ENCODE assay signal across 17 cellular contexts in the genomic region with DNA sequence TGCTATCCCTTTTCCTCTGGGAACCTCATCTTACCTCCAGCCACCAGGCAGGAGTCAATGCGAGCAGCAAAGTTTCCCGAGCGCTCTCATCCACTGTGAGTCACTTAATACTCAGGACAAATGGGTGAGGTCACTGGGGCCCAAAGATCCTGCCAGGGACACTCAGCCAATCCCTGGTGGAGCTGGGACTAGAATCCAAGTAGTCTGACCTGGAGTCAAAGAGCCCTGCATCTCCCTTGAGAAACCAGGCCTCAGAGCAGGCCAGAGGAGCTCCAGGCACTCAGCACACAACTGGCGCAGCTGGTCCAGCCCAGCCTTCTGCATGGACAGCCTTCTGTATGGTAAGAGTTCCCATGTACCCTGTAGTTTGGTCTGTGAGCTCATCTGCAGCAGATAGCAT.
DNase-seq lines count a peak whose midpoint lies in the region; FAIRE-seq and TF ChIP-seq lines count a peak whose summit lies in the region.
"Had no signal": no experiment of that assay in that cellular context is flagged by ENCODE, and none has a peak within 500 bp of the region (broad histone marks: within the 10 kb centered on the region; RNA-seq: fewer than 3 reads in every experiment).

No MANE protein-coding gene starts in this region.

- no peak overlapping the region for H3K9ac ChIP-seq in endothelial cell of umbilical vein (replicated peaks; ENCODE audit: extremely low read depth, insufficient read depth, low read length)

- H3K4me1 ChIP-seq in endothelial cell of umbilical vein (ENCODE audit: control insufficient read depth, extremely low read depth, insufficient read depth, low read length), result peaks cover 5% of the 10 kb centered on the region
- H3K4me1 ChIP-seq in CD4-positive, alpha-beta memory T cell (ENCODE audit: insufficient read depth, low read length), result no peaks in the 10 kb centered on the region
- H3K4me1 ChIP-seq: right atrium auricular region, tibial nerve had no signal

- intact Hi-C loops in endothelial cell of umbilical vein (cut with micrococcal nuclease), result no loop called here
- intact Hi-C loops in Calu3 (cut with micrococcal nuclease; ENCODE audit: unreplicated experiment), result no loop called here
- intact Hi-C loops in CD4-positive, alpha-beta memory T cell (cut with micrococcal nuclease), result no loop called here

- H3K27me3 Mint-ChIP-seq in Calu3 (ENCODE audit: unreplicated experiment), result peaks cover 9% of the 10 kb centered on the region
- H3K27me3 Mint-ChIP-seq in CD4-positive, alpha-beta memory T cell, result peaks cover 0 to 2% of the 10 kb centered on the region in 2 donors

- H2AFZ ChIP-seq in endothelial cell of umbilical vein (ENCODE audit: low read depth, low read length), result no peak overlapping the region

- peaks cover 3% of the 10 kb centered on the region for H3K36me3 Mint-ChIP-seq in Calu3 (ENCODE audit: insufficient read depth, unreplicated experiment)
- H3K36me3 Mint-ChIP-seq in CD4-positive, alpha-beta memory T cell, result no peaks in the 10 kb centered on the region
- H3K36me3 Mint-ChIP-seq: activated naive CD4-positive, alpha-beta T cell treated with anti-CD3 and anti-CD28 coated beads, Interleukin-2, amount 50 U/mL, for 72 hours had no signal

- no peak overlapping the region for H3K4me3 ChIP-seq in endothelial cell of umbilical vein (replicated peaks in 1 of 3; ENCODE audit: insufficient read depth in 1 of 3, low read depth in 1 of 3, low read length in 3 of 3)
- H3K4me3 ChIP-seq in CD4-positive, alpha-beta memory T cell (ENCODE audit: low read length in 2 of 2), result no peak overlapping the region
- H3K4me3 ChIP-seq: right atrium auricular region, tibial nerve had no signal

- H3K27ac Mint-ChIP-seq in Calu3 (ENCODE audit: unreplicated experiment), result no peak overlapping the region
- no peak overlapping the region for H3K27ac Mint-ChIP-seq in CD4-positive, alpha-beta memory T cell

- no peak for TF ChIP-seq POLR2A in endothelial cell of umbilical vein (IDR thresholded peaks at IDR 0.05; ENCODE audit: low read depth, low read length)

- H3K4me3 Mint-ChIP-seq in Calu3 (ENCODE audit: low read depth, unreplicated experiment), result no peak overlapping the region
- no peak overlapping the region for H3K4me3 Mint-ChIP-seq in CD4-positive, alpha-beta memory T cell
- H3K4me3 Mint-ChIP-seq: central memory CD8-positive, alpha-beta T cell; neural crest cell had no signal

- POLR2A ChIA-PET in endothelial cell of umbilical vein (lab: Charles Lee), result no interaction called here
- POLR2A ChIA-PET in CD4-positive, alpha-beta memory T cell (lab: Charles Lee; ENCODE audit: partially characterized antibody), result no interaction called here

- H3K79me2 ChIP-seq in endothelial cell of umbilical vein (ENCODE audit: control insufficient read depth, insufficient read depth, low read length), result no peaks in the 10 kb centered on the region

- H3K4me2 ChIP-seq in endothelial cell of umbilical vein (ENCODE audit: insufficient read depth, low read length), result no peak overlapping the region

- BruUV-seq in endothelial cell of umbilical vein (replicated peaks; lab: Mats Ljungman, UMichigan), result no TSS peak
- BruUV-seq in Calu3 (replicated peaks; lab: Mats Ljungman, UMichigan), result no TSS peak

- DNase-seq in GM04503 (ENCODE audit: low read depth), result peak; percentile 50
- DNase-seq in RCC 7860 (ENCODE audit: low spot score), result peak; percentile 54
- peak; percentile 24 for DNase-seq in endothelial cell of umbilical vein (ENCODE audit: low read depth, low spot score)
- peak; percentile 18 for DNase-seq in myocyte (ENCODE audit: low read depth)
- DNase-seq in Calu3, result no peak
- DNase-seq in CD1c-positive myeloid dendritic cell (ENCODE audit: extremely low spot score), result no peak
- no peak for DNase-seq in CD4-positive, alpha-beta memory T cell
- no peak for DNase-seq in GM19239 (ENCODE audit: insufficient read length, low spot score)
- DNase-seq: NCI-H1092 had no signal

- CTCF ChIA-PET in endothelial cell of umbilical vein (lab: Charles Lee) (interaction anchor here (0.8 to 1.2 kb wide), 3 partner anchors 76 to 207 kb away, joined by 3 to 5 read pairs (median 4); no protein-coding TSS in a partner anchor), Calu3 (lab: Charles Lee) (no interaction called here)
- CTCF ChIA-PET in CD4-positive, alpha-beta memory T cell (lab: Charles Lee; ENCODE audit: partially characterized antibody), result no interaction called here

- H3K9me1 ChIP-seq in endothelial cell of umbilical vein (replicated peaks; ENCODE audit: control insufficient read depth, extremely low read depth, insufficient read depth, low read length), result no peaks in the 10 kb centered on the region

- H3K27me3 ChIP-seq in endothelial cell of umbilical vein (ENCODE audit: control insufficient read depth in 2 of 2, insufficient read depth in 2 of 2, low read length in 2 of 2), result no peaks in the 10 kb centered on the region
- H3K27me3 ChIP-seq in CD4-positive, alpha-beta memory T cell (ENCODE audit: insufficient read depth, low read length), result no peaks in the 10 kb centered on the region
- H3K27me3 ChIP-seq: right atrium auricular region, tibial nerve had no signal

- dilution Hi-C loops in endothelial cell of umbilical vein (cut with MboI; ENCODE audit: extremely low pct_ligation_motif_present, low sequenced_read_pairs), result no loop called here

- H3K9me3 ChIP-seq in endothelial cell of umbilical vein (replicated peaks; ENCODE audit: control insufficient read depth, insufficient read depth, low read length), result no peaks in the 10 kb centered on the region
- H3K9me3 ChIP-seq in CD4-positive, alpha-beta memory T cell (ENCODE audit: control insufficient read depth in 1 of 2, low read length in 2 of 2), result no peaks in the 10 kb centered on the region
- H3K9me3 ChIP-seq: right atrium auricular region, tibial nerve had no signal

- peak overlapping the region; percentile 9 for H3K27ac ChIP-seq in endothelial cell of umbilical vein (ENCODE audit: insufficient read depth, low read depth, low read length)
- no peak overlapping the region for H3K27ac ChIP-seq in CD4-positive, alpha-beta memory T cell (ENCODE audit: low read depth, low read length)
- H3K27ac ChIP-seq: C4-2B, epithelial cell of prostate, right atrium auricular region, tibial nerve had no signal

- H4K20me1 ChIP-seq in endothelial cell of umbilical vein (replicated peaks; ENCODE audit: control insufficient read depth, extremely low read depth, insufficient read depth, low read length), result no peaks in the 10 kb centered on the region

- no peaks in the 10 kb centered on the region for H3K9me3 Mint-ChIP-seq in Calu3 (ENCODE audit: low read depth, unreplicated experiment)
- peaks cover 0 to 3% (median 0%) of the 10 kb centered on the region in 8 donors for H3K9me3 Mint-ChIP-seq in CD4-positive, alpha-beta memory T cell
- H3K9me3 Mint-ChIP-seq: activated naive CD4-positive, alpha-beta T cell treated with anti-CD3 and anti-CD28 coated beads, Interleukin-2, amount 50 U/mL, for 72 hours; central memory CD8-positive, alpha-beta T cell; neural crest cell had no signal

- H3K4me1 Mint-ChIP-seq in Calu3 (ENCODE audit: low read depth, unreplicated experiment), result peaks cover 11% of the 10 kb centered on the region
- H3K4me1 Mint-ChIP-seq in CD4-positive, alpha-beta memory T cell, result no peaks in the 10 kb centered on the region

- no peak for TF ChIP-seq CTCF in endothelial cell of umbilical vein (IDR thresholded peaks at IDR 0.05; ENCODE audit: extremely low read depth in 1 of 2, insufficient read depth in 1 of 2, low read depth in 1 of 2, low read length in 2 of 2)
- no peak for TF ChIP-seq CTCF in Calu3 (IDR thresholded peaks at IDR 0.05; ENCODE audit: unreplicated experiment)

- peaks cover 3 to 21% of the 10 kb centered on the region in 2 experiments for H3K36me3 ChIP-seq in endothelial cell of umbilical vein (ENCODE audit: control insufficient read depth in 2 of 2, extremely low read depth in 1 of 2, insufficient read depth in 2 of 2, low read length in 2 of 2)
- no peaks in the 10 kb centered on the region for H3K36me3 ChIP-seq in CD4-positive, alpha-beta memory T cell (ENCODE audit: insufficient read depth, low read length)
- H3K36me3 ChIP-seq: right atrium auricular region had no signal

- FAIRE-seq in RCC 7860 (lab: Jason Lieb, UNC), result no peak
- FAIRE-seq in endothelial cell of umbilical vein (lab: Jason Lieb, UNC), result peak; percentile 31
- no peak for FAIRE-seq in GM19239 (lab: Jason Lieb, UNC)
- FAIRE-seq: HepG2 had no signal

TF ChIP-seq in endothelial cell of umbilical vein, 7 proteins besides CTCF, POLR2A, EP300 and RAD21:
- TF ChIP-seq POLR2AphosphoS5 (IDR thresholded peaks at IDR 0.05; ENCODE audit: insufficient read depth, low read depth, low read length), result peak; percentile 13
- no peak for TF ChIP-seq FOS (IDR thresholded peaks at IDR 0.05; ENCODE audit: borderline replicate concordance, insufficient read depth, low read length)

Comparison
In these comparisons a context has a peak if more than half of its experiments do, and no peak if none do; other contexts are left out.
1. DNase-seq: peak in GM04503 (single experiment), RCC 7860 (single experiment), endothelial cell of umbilical vein (single experiment) and myocyte (single experiment); none in Calu3 (single experiment), CD1c-positive myeloid dendritic cell (single experiment), CD4-positive, alpha-beta memory T cell (0 of 5) and GM19239 (single experiment).